ENCODE assay signal across 8 cellular contexts in genomic region chr14:49687942-49688700, GRCh38. TPM values are rescaled to one million over a fixed set of nuclear protein-coding genes. Genes with fewer than 3 reads are reported as not detected.
A peak's percentile ranks its signal among the peaks of the same experiment; 100 is the strongest.
DNase-seq lines count a peak whose midpoint lies in the region; ATAC-seq and TF ChIP-seq lines count a peak whose summit lies in the region.

Gene POLE2, minus strand, starts transcription at chr14:49688214. Its CDS starts 11 bp downstream, at chr14:49688203.

- no peak for TF ChIP-seq CTCF in AG10803 (conservative IDR thresholded peaks at IDR 0.05; ENCODE audit: low read length)
- no peak for TF ChIP-seq CTCF in coronary artery (IDR thresholded peaks at IDR 0.05)

- H3K27ac ChIP-seq in coronary artery: peak within 1 kb of the TSS; percentile 51 to 88

- H3K4me3 ChIP-seq in AG10803 (ENCODE audit: low read length): peak within 1 kb of the TSS; percentile 69
- peak within 1 kb of the TSS; percentile 89 for H3K4me3 ChIP-seq in coronary artery

- ATAC-seq in GM18909 (IDR thresholded peaks at IDR 0.05; ENCODE audit: poor library complexity, unreplicated experiment) (peak; percentile 88), HG03159 (IDR thresholded peaks at IDR 0.05; ENCODE audit: unreplicated experiment) (peak; percentile 88), left lobe of liver (peak; percentile 88)

- peak; percentile 58 for DNase-seq in AG10803 (ENCODE audit: low read depth)
- DNase-seq in NCI-H460 (ENCODE audit: extremely low read depth, low read depth): peak; percentile 64
- DNase-seq in activated CD4-positive, alpha-beta T cell treated with anti-CD3 and anti-CD28 coated beads for 48 hours: peak; percentile 89
- DNase-seq in coronary artery (ENCODE audit: low spot score): peak; percentile 81
- peak; percentile 76 for DNase-seq in left lobe of liver (ENCODE audit: low spot score)
- peak; percentile 80 to 88 for DNase-seq in stimulated activated CD4-positive, alpha-beta T cell treated with anti-CD3 and anti-CD28 coated beads, Interleukin-2, amount 100 ng/mL, for 24 hours

RNA-seq across cellular contexts. Expression of gene POLE2, which starts in this region (rescaled TPM):
- 15.2 and 16.2 TPM in 2 replicates for total RNA-seq in NCI-H460 (2014; rRNA removed; shearing (Covaris generic))
- polyA plus RNA-seq in NCI-H460 (2014; cell fraction: nucleus; rRNA removed): 78.2 and 85.8 TPM in 2 replicates
- 3.3 TPM for total RNA-seq in left lobe of liver

Comparison
In these comparisons a context has a peak if more than half of its experiments do, and no peak if none do; other contexts are left out.
1. Peak in every context shown above with its lines: DNase-seq, ATAC-seq, H3K4me3 ChIP-seq and H3K27ac ChIP-seq.